In the genomic region with DNA sequence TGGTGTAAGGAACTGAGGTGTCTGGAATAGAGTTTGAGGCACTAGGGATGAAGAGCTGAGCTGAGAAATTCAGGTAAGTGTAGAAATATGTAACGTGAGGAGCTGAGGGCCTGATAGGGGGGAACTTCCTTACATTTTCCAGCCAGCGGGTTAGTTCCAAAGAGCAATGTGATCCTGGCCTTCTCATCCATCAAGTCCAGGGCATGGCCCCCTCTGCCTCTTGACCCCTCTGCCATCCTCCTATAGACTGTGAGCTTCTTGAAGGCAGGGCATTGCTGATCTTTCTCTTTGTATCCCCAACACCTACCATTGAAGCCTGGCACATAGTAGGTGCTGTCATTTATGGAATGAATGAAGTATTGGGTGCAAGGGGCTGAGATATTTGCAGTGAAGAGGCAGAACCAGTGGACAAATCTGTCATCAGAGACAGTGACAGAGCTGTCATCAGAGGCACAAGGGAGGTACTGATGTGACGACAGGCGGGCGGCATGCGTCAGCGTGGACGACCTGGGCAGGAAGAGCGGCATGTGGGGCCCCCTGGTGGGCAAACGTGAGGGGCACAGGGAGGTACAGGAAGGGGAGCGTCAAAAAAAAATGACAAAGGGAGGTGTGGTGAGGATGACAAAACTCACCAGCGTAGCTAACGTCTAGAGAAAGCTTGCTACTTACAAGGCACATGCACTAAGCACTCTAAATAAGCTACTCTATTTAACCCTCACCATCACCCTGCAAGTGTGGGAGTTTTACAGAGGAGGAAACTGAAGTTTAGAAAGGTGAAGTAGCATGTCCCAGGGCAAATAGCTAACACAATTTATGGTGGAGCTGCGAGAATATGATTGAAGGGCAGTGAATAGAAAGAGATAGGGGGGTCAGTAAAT, we compare ENCODE assay signal across 1 cellular context.
TF ChIP-seq lines count a peak whose summit lies in the region.

No MANE protein-coding gene starts in this region.

TF ChIP-seq in HepG2, 621 proteins besides CTCF, POLR2A, EP300 and RAD21 (continued from another document):
- TF ChIP-seq, protein P1, sequence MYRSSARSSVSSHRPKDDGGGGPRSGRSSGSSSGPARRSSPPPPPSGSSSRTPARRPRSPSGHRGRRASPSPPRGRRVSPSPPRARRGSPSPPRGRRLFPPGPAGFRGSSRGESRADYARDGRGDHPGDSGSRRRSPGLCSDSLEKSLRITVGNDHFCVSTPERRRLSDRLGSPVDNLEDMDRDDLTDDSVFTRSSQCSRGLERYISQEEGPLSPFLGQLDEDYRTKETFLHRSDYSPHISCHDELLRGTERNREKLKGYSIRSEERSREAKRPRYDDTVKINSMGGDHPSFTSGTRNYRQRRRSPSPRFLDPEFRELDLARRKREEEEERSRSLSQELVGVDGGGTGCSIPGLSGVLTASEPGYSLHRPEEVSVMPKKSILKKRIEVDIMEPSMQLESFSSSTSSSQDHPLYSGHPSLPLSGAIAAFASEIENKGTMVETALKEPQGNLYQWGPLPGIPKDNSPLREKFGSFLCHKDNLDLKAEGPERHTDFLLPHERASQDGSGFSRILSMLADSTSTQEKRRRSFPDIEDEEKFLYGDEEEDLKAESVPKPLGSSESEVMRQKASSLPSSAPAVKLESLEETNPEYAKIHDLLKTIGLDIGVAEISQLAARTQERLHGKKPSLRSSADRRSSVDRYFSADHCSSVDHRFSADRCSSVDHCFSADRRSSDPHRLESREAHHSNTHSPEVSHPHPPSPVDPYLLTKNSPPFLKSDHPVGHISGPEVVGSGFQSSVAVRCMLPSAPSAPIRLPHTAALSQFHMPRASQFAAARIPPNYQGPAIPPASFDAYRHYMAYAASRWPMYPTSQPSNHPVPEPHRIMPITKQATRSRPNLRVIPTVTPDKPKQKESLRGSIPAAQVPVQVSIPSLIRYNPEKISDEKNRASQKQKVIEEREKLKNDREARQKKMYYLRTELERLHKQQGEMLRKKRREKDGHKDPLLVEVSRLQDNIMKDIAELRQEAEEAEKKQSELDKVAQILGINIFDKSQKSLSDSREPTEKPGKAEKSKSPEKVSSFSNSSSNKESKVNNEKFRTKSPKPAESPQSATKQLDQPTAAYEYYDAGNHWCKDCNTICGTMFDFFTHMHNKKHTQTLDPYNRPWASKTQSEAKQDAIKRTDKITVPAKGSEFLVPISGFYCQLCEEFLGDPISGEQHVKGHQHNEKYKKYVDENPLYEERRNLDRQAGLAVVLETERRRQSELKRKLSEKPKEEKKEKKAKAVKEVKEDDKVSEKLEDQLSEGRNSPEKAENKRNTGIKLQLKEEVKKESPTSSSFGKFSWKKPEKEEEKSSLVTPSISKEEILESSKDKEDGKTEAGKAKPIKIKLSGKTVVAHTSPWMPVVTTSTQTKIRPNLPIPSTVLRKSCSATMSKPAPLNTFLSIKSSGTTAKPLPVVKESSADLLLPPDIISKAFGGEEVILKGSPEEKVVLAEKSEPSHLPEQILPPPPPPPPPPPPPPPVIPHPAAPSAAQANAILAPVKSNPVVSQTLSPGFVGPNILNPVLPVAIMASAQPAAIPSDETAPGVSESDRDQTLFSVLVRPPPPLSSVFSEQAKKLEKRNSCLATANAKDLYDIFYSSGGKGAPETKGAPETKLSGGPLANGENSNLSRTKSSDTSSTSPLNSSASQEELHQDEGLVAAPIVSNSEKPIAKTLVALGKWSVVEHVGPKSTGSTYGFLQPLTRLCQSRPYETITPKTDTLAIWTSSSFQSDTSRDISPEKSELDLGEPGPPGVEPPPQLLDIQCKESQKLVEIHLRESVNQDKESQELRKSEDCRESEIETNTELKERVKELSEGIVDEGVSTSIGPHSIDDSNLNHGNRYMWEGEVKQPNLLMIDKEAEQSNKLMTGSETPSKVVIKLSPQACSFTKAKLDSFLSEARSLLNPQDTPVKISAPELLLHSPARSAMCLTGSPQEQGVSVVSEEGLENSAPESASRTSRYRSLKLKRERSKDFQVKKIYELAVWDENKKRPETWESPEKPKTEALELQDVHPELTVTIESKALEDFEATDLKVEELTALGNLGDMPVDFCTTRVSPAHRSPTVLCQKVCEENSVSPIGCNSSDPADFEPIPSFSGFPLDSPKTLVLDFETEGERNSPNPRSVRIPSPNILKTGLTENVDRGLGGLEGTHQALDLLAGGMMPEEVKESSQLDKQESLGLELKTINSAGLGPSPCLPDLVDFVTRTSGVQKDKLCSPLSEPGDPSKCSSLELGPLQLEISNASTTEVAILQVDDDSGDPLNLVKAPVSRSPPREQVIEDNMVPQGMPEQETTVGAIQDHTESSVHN (CRISPR knock-in tag; IDR thresholded peaks at IDR 0.05) = no peak
- TF ChIP-seq HMG20A (CRISPR knock-in tag; IDR thresholded peaks at IDR 0.05; ENCODE audit: borderline replicate concordance) = no peak
- TF ChIP-seq, protein P2, sequence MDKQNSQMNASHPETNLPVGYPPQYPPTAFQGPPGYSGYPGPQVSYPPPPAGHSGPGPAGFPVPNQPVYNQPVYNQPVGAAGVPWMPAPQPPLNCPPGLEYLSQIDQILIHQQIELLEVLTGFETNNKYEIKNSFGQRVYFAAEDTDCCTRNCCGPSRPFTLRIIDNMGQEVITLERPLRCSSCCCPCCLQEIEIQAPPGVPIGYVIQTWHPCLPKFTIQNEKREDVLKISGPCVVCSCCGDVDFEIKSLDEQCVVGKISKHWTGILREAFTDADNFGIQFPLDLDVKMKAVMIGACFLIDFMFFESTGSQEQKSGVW (CRISPR knock-in tag; IDR thresholded peaks at IDR 0.05; ENCODE audit: borderline replicate concordance) = no peak
- peak; percentile 83 for TF ChIP-seq MXD4 (CRISPR knock-in tag; IDR thresholded peaks at IDR 0.05)
- TF ChIP-seq FOXM1 (CRISPR knock-in tag; IDR thresholded peaks at IDR 0.05) = no peak
- TF ChIP-seq, protein P3, sequence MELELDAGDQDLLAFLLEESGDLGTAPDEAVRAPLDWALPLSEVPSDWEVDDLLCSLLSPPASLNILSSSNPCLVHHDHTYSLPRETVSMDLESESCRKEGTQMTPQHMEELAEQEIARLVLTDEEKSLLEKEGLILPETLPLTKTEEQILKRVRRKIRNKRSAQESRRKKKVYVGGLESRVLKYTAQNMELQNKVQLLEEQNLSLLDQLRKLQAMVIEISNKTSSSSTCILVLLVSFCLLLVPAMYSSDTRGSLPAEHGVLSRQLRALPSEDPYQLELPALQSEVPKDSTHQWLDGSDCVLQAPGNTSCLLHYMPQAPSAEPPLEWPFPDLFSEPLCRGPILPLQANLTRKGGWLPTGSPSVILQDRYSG (CRISPR knock-in tag; IDR thresholded peaks at IDR 0.05) = no peak
